Comparison of ENCODE assay signal across 1 cellular context in the genomic region with DNA sequence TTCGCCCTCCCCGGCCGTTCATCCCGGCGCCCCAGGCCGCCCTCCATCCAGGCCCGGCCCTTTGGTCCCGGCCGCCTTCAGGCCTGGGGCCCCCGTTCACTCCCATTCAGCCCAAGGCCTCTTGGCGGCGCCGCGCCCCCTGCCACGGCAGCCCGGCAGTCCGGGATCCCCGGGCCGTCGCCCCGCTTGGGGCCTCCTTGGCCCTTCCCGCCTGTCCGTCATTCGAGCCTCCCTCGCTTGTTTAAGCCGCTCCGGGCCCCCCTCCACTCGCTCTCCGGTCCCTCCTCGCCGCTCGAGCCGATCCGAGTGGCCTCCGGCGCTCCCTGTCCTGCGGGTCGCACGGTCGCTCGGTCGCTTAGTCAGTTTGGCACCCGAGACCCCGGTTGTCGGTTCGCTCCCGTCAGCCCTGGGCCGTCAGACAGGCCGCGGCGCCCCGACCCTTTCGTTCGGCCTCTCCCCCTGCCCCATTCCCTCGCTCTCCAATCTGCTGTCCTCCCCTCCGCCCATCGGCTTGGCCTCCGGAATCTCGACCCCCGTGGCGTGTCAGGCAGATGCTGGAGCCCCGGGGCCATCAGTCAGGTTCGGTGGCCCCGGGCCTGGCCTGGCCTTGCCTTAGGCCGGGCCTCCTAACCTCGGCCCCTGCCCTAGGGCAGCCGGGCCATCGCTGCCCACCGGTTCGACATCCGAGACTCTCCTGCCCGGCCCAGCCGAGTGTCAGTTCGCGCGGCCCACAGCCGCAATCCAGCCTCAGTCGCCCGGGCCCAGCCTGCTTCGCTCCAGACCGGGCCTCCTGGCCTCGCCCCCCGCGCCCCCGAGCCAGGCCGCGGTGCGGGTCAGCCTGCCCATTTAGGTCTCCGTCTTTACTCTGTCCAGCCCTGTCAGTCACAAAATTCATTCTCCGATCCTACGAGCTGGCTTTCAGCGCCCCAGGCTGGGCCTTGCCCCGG.
TF ChIP-seq lines count a peak whose summit lies in the region.

No MANE protein-coding gene starts in this region.

TF ChIP-seq in K562, 482 proteins besides CTCF, POLR2A, EP300 and RAD21 (continues in another document):
- TF ChIP-seq, protein P1, sequence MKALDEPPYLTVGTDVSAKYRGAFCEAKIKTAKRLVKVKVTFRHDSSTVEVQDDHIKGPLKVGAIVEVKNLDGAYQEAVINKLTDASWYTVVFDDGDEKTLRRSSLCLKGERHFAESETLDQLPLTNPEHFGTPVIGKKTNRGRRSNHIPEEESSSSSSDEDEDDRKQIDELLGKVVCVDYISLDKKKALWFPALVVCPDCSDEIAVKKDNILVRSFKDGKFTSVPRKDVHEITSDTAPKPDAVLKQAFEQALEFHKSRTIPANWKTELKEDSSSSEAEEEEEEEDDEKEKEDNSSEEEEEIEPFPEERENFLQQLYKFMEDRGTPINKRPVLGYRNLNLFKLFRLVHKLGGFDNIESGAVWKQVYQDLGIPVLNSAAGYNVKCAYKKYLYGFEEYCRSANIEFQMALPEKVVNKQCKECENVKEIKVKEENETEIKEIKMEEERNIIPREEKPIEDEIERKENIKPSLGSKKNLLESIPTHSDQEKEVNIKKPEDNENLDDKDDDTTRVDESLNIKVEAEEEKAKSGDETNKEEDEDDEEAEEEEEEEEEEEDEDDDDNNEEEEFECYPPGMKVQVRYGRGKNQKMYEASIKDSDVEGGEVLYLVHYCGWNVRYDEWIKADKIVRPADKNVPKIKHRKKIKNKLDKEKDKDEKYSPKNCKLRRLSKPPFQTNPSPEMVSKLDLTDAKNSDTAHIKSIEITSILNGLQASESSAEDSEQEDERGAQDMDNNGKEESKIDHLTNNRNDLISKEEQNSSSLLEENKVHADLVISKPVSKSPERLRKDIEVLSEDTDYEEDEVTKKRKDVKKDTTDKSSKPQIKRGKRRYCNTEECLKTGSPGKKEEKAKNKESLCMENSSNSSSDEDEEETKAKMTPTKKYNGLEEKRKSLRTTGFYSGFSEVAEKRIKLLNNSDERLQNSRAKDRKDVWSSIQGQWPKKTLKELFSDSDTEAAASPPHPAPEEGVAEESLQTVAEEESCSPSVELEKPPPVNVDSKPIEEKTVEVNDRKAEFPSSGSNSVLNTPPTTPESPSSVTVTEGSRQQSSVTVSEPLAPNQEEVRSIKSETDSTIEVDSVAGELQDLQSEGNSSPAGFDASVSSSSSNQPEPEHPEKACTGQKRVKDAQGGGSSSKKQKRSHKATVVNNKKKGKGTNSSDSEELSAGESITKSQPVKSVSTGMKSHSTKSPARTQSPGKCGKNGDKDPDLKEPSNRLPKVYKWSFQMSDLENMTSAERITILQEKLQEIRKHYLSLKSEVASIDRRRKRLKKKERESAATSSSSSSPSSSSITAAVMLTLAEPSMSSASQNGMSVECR (CRISPR knock-in tag; IDR thresholded peaks at IDR 0.05), result peak; percentile 14; the same call in 1 of the 2 replicates
- no peak for TF ChIP-seq RUNX1 (IDR thresholded peaks at IDR 0.05; ENCODE audit: low read depth)
- no peak for TF ChIP-seq SMAD2 (IDR thresholded peaks at IDR 0.05; ENCODE audit: low read depth, low read length)
- TF ChIP-seq ETV6 (IDR thresholded peaks at IDR 0.05; ENCODE audit: borderline replicate concordance in 1 of 2, low read depth in 2 of 2, low read length in 1 of 2), result no peak
- TF ChIP-seq ETV6 (CRISPR knock-in tag; IDR thresholded peaks at IDR 0.05; ENCODE audit: borderline replicate concordance), result peak; percentile 19; the same call in 1 of the 2 replicates
- no peak; the same call in 1 of the 2 replicates for TF ChIP-seq ATF1 (CRISPR knock-in tag; IDR thresholded peaks at IDR 0.05)
- TF ChIP-seq ATF1 (tag; IDR thresholded peaks at IDR 0.05), result no peak
- no peak for TF ChIP-seq KAT8 (IDR thresholded peaks at IDR 0.05; ENCODE audit: low read depth)
- no peak for TF ChIP-seq PTBP1 (IDR thresholded peaks at IDR 0.05; ENCODE audit: low read depth, low read length)
- TF ChIP-seq SAFB (IDR thresholded peaks at IDR 0.05; ENCODE audit: borderline replicate concordance, low read depth, low read length), result 0 out of 2 replicates have a peak, but pooled peaks have one; percentile 30
- no peak for TF ChIP-seq TEAD4 (IDR thresholded peaks at IDR 0.05; ENCODE audit: low read length)
- 0 out of 2 replicates have a peak, but pooled peaks have one; percentile 82 for TF ChIP-seq TEAD4 (CRISPR knock-in tag; IDR thresholded peaks at IDR 0.05; ENCODE audit: borderline replicate concordance)
- peak; percentile 95 for TF ChIP-seq ZFX (CRISPR knock-in tag; IDR thresholded peaks at IDR 0.05)
- TF ChIP-seq LEF1 (IDR thresholded peaks at IDR 0.05), result no peak
- 0 out of 4 replicates have a peak, but pooled peaks have one; percentile 18 to 33 for TF ChIP-seq NONO (IDR thresholded peaks at IDR 0.05; ENCODE audit: low read depth in 2 of 2, low read length in 1 of 2)
- TF ChIP-seq, protein P2, sequence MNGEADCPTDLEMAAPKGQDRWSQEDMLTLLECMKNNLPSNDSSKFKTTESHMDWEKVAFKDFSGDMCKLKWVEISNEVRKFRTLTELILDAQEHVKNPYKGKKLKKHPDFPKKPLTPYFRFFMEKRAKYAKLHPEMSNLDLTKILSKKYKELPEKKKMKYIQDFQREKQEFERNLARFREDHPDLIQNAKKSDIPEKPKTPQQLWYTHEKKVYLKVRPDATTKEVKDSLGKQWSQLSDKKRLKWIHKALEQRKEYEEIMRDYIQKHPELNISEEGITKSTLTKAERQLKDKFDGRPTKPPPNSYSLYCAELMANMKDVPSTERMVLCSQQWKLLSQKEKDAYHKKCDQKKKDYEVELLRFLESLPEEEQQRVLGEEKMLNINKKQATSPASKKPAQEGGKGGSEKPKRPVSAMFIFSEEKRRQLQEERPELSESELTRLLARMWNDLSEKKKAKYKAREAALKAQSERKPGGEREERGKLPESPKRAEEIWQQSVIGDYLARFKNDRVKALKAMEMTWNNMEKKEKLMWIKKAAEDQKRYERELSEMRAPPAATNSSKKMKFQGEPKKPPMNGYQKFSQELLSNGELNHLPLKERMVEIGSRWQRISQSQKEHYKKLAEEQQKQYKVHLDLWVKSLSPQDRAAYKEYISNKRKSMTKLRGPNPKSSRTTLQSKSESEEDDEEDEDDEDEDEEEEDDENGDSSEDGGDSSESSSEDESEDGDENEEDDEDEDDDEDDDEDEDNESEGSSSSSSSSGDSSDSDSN (IDR thresholded peaks at IDR 0.05; ENCODE audit: borderline replicate concordance in 1 of 2, low read depth in 2 of 2, low read length in 2 of 2), result peak; percentile 96 to 99
- no peak; the same call in 1 of the 2 replicates for TF ChIP-seq MYC (IDR thresholded peaks at IDR 0.05; ENCODE audit: low read depth, low read length)
- TF ChIP-seq MYC (CRISPR knock-in tag; IDR thresholded peaks at IDR 0.05; ENCODE audit: borderline replicate concordance, low read depth), result peak; percentile 76; the same call in 1 of the 2 replicates
- TF ChIP-seq HDAC2 (IDR thresholded peaks at IDR 0.05), result no peak; the same call in 1 of the 2 replicates
- no peak for TF ChIP-seq BRF1 (IDR thresholded peaks at IDR 0.05; ENCODE audit: borderline replicate concordance, extremely low read depth, insufficient read length)
- TF ChIP-seq ARID2 (IDR thresholded peaks at IDR 0.05), result 0 out of 2 replicates have a peak, but pooled peaks have one; percentile 11
- TF ChIP-seq, protein P3, sequence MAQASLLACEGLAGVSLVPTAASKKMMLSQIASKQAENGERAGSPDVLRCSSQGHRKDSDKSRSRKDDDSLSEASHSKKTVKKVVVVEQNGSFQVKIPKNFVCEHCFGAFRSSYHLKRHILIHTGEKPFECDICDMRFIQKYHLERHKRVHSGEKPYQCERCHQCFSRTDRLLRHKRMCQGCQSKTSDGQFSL (CRISPR knock-in tag; IDR thresholded peaks at IDR 0.05), result peak; percentile 22; the same call in 1 of the 2 replicates
- TF ChIP-seq, protein P3 (tag; IDR thresholded peaks at IDR 0.05), result no peak
- peak; percentile 60 for TF ChIP-seq ZNF263 (CRISPR knock-in tag; IDR thresholded peaks at IDR 0.05; ENCODE audit: borderline replicate concordance)
- no peak for TF ChIP-seq ZNF445 (CRISPR knock-in tag; IDR thresholded peaks at IDR 0.05; ENCODE audit: low read depth)
- TF ChIP-seq SUPT5H (IDR thresholded peaks at IDR 0.05), result no peak
- TF ChIP-seq, protein P4, sequence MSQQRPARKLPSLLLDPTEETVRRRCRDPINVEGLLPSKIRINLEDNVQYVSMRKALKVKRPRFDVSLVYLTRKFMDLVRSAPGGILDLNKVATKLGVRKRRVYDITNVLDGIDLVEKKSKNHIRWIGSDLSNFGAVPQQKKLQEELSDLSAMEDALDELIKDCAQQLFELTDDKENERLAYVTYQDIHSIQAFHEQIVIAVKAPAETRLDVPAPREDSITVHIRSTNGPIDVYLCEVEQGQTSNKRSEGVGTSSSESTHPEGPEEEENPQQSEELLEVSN (IDR thresholded peaks at IDR 0.05; ENCODE audit: borderline replicate concordance in 1 of 2, extremely low read depth in 1 of 2, insufficient read depth in 1 of 2, insufficient read length in 1 of 2, low read depth in 1 of 2, low read length in 1 of 2, poor library complexity in 1 of 2, severe bottlenecking in 1 of 2), result peak in 1 of 2 experiments; percentile 9
- TF ChIP-seq, protein P5, sequence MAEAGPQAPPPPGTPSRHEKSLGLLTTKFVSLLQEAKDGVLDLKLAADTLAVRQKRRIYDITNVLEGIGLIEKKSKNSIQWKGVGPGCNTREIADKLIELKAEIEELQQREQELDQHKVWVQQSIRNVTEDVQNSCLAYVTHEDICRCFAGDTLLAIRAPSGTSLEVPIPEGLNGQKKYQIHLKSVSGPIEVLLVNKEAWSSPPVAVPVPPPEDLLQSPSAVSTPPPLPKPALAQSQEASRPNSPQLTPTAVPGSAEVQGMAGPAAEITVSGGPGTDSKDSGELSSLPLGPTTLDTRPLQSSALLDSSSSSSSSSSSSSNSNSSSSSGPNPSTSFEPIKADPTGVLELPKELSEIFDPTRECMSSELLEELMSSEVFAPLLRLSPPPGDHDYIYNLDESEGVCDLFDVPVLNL (CRISPR knock-in tag; IDR thresholded peaks at IDR 0.05; ENCODE audit: low read depth), result peak; percentile 76; the same call in 1 of the 2 replicates
- TF ChIP-seq ZC3H4 (CRISPR knock-in tag; IDR thresholded peaks at IDR 0.05; ENCODE audit: borderline replicate concordance), result peak; percentile 79; the same call in 1 of the 2 replicates
- TF ChIP-seq U2AF1 (optimal IDR thresholded peaks at IDR 0.05; ENCODE audit: low read depth, low read length), result peak; percentile 88
- TF ChIP-seq, protein P6, sequence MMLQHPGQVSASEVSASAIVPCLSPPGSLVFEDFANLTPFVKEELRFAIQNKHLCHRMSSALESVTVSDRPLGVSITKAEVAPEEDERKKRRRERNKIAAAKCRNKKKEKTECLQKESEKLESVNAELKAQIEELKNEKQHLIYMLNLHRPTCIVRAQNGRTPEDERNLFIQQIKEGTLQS (IDR thresholded peaks at IDR 0.05), result no peak
- TF ChIP-seq, protein P6 (CRISPR knock-in tag; conservative IDR thresholded peaks at IDR 0.05), result no peak
- TF ChIP-seq ELF2 (CRISPR knock-in tag; IDR thresholded peaks at IDR 0.05), result no peak
- no peak for TF ChIP-seq KLF13 (tag; IDR thresholded peaks at IDR 0.05; ENCODE audit: borderline replicate concordance, low read depth)
- TF ChIP-seq ZSCAN32 (CRISPR knock-in tag; IDR thresholded peaks at IDR 0.05), result peak; percentile 22; the same call in 1 of the 2 replicates
- peak in 1 of 2 experiments; percentile 70; a peak in 1 of 4 replicates for TF ChIP-seq SIN3A (IDR thresholded peaks at IDR 0.05; ENCODE audit: borderline replicate concordance in 2 of 2, control insufficient read depth in 1 of 2, low read depth in 2 of 2, low read length in 2 of 2)
- peak; percentile 51; the same call in 1 of the 2 replicates for TF ChIP-seq ZBTB7A (IDR thresholded peaks at IDR 0.05; ENCODE audit: borderline replicate concordance, control insufficient read depth, low read depth, low read length)
- TF ChIP-seq, protein P7, sequence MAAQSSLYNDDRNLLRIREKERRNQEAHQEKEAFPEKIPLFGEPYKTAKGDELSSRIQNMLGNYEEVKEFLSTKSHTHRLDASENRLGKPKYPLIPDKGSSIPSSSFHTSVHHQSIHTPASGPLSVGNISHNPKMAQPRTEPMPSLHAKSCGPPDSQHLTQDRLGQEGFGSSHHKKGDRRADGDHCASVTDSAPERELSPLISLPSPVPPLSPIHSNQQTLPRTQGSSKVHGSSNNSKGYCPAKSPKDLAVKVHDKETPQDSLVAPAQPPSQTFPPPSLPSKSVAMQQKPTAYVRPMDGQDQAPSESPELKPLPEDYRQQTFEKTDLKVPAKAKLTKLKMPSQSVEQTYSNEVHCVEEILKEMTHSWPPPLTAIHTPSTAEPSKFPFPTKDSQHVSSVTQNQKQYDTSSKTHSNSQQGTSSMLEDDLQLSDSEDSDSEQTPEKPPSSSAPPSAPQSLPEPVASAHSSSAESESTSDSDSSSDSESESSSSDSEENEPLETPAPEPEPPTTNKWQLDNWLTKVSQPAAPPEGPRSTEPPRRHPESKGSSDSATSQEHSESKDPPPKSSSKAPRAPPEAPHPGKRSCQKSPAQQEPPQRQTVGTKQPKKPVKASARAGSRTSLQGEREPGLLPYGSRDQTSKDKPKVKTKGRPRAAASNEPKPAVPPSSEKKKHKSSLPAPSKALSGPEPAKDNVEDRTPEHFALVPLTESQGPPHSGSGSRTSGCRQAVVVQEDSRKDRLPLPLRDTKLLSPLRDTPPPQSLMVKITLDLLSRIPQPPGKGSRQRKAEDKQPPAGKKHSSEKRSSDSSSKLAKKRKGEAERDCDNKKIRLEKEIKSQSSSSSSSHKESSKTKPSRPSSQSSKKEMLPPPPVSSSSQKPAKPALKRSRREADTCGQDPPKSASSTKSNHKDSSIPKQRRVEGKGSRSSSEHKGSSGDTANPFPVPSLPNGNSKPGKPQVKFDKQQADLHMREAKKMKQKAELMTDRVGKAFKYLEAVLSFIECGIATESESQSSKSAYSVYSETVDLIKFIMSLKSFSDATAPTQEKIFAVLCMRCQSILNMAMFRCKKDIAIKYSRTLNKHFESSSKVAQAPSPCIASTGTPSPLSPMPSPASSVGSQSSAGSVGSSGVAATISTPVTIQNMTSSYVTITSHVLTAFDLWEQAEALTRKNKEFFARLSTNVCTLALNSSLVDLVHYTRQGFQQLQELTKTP (IDR thresholded peaks at IDR 0.05; ENCODE audit: low read depth in 1 of 2, partially characterized antibody in 2 of 2), result no peak
- no peak for TF ChIP-seq CBFA2T2 (conservative IDR thresholded peaks at IDR 0.05)
- no peak for TF ChIP-seq BRCA1 (IDR thresholded peaks at IDR 0.05)
- peak; percentile 84 for TF ChIP-seq BRCA1 (CRISPR knock-in tag; IDR thresholded peaks at IDR 0.05)
- no peak for TF ChIP-seq NUFIP1 (IDR thresholded peaks at IDR 0.05; ENCODE audit: partially characterized antibody)
- no peak for TF ChIP-seq CBX2 (IDR thresholded peaks at IDR 0.05; ENCODE audit: insufficient read depth, low read length, poor library complexity, severe bottlenecking)
- no peak for TF ChIP-seq FOS (IDR thresholded peaks at IDR 0.05; ENCODE audit: extremely low read depth, insufficient read length)
- TF ChIP-seq ZZZ3 (IDR thresholded peaks at IDR 0.05), result peak; percentile 7; the same call in 1 of the 2 replicates
